23 cellular contexts compared by ENCODE assay signal in genomic region chrX:113966791-113967190, GRCh38.
DNase-seq lines count a peak whose midpoint lies in the region; ATAC-seq, FAIRE-seq and TF ChIP-seq lines count a peak whose summit lies in the region.
"Had no signal": no experiment of that assay in that cellular context is flagged by ENCODE, and none has a peak within 500 bp of the region (broad histone marks: within the 10 kb centered on the region; RNA-seq: fewer than 3 reads in every experiment).

No MANE protein-coding gene starts in this region.

- DNase-seq in NCI-H524 (lab: John Stamatoyannopoulos, UW) (peak; percentile 19 to 48), NCI-H524 treated with DMSO at 0.1 percent for 48 hours (lab: John Stamatoyannopoulos, UW) (no peak), H9 (no peak), K562 (ENCODE audit: extremely low read depth in 1 of 4, low spot score in 3 of 4) (no peak), neural progenitor cell (ENCODE audit: low spot score) (no peak), right lobe of liver (no peak)
- no peak for DNase-seq in activated CD4-positive, alpha-beta T cell treated with anti-CD3 and anti-CD28 coated beads for 36 hours
- DNase-seq: AML-193; Caco-2; Calu3; CD4-positive, alpha-beta T cell; CD8-positive, alpha-beta T cell; DMS79 treated with DMSO at 0.1 percent for 48 hours; GF-D8 had no signal

- in situ Hi-C loops in K562 (cut with MboI): no loop called here

- no peaks in the 10 kb centered on the region for H3K23me2 ChIP-seq in H9 (ENCODE audit: insufficient read length, low read depth, low read length, poor library complexity, severe bottlenecking)

- no peak overlapping the region for H3K56ac ChIP-seq in H9 (ENCODE audit: insufficient read length, low read depth, low read length)

- no peak overlapping the region for H2BK15ac ChIP-seq in H9 (ENCODE audit: low read depth, low read length)

- H3K18ac ChIP-seq in H9 (ENCODE audit: insufficient read length, low read depth, low read length): no peak overlapping the region

- CTCF ChIA-PET in K562 (lab: Yijun Ruan, JAX; ENCODE audit: low intra/inter-chr PET ratio): no interaction called here
- CTCF ChIA-PET in activated CD4-positive, alpha-beta T cell treated with anti-CD3 and anti-CD28 coated beads for 36 hours (lab: Charles Lee): no interaction called here

- H3K27ac Mint-ChIP-seq in H9 (peak overlapping the region in 2 of 3 experiments; percentile 34 to 88; a peak in 3 of 7 replicates), neural progenitor cell (no peak overlapping the region)
- no peak overlapping the region for H3K27ac Mint-ChIP-seq in activated CD4-positive, alpha-beta T cell treated with anti-CD3 and anti-CD28 coated beads for 36 hours
- H3K27ac Mint-ChIP-seq: B cell; CD4-positive, alpha-beta T cell; CD8-positive, alpha-beta T cell had no signal

- no peak overlapping the region for H3K14ac ChIP-seq in H9 (ENCODE audit: insufficient read depth, low read length)

- no peak overlapping the region for H3K4ac ChIP-seq in H9 (ENCODE audit: low read depth, low read length)

- H2BK20ac ChIP-seq in H9 (ENCODE audit: low read depth, low read length, poor library complexity, severe bottlenecking): no peak overlapping the region

- no TSS peak for BruUV-seq in K562 (replicated peaks; lab: Mats Ljungman, UMichigan)

- no peak overlapping the region for H3K23ac ChIP-seq in H9 (ENCODE audit: insufficient read length, low read depth, low read length)

- POLR2A ChIA-PET in K562 (lab: Yijun Ruan, JAX): no interaction called here
- POLR2A ChIA-PET in activated CD4-positive, alpha-beta T cell treated with anti-CD3 and anti-CD28 coated beads for 36 hours (lab: Charles Lee): no interaction called here

- peaks cover 49 to 54% of the 10 kb centered on the region in 2 experiments for H3K4me1 Mint-ChIP-seq in H9
- peaks cover 6% of the 10 kb centered on the region for H3K4me1 Mint-ChIP-seq in neural progenitor cell
- H3K4me1 Mint-ChIP-seq in activated CD4-positive, alpha-beta T cell treated with anti-CD3 and anti-CD28 coated beads for 36 hours: no peaks in the 10 kb centered on the region

- H3K9me1 ChIP-seq in K562 (ENCODE audit: control insufficient read depth, insufficient read depth, low read length): no peaks in the 10 kb centered on the region

- H4K20me1 ChIP-seq in H9 (ENCODE audit: control insufficient read depth, insufficient read depth, insufficient read length) (no peaks in the 10 kb centered on the region), K562 (replicated peaks; ENCODE audit: control insufficient read depth, insufficient read depth, low read length) (no peaks in the 10 kb centered on the region), neural progenitor cell (ENCODE audit: low read depth) (no peaks in the 10 kb centered on the region)
- H4K20me1 ChIP-seq: BLaER1 treated with 17β-estradiol and CSF1 and Interleukin-3, amounts not matched to agents 10 nM and 100 nM had no signal

- H3K36me3 ChIP-seq in K562 (ENCODE audit: control insufficient read depth, insufficient read depth, low read length) (no peaks in the 10 kb centered on the region; the same call in 2 of the 3 replicates), neural progenitor cell (peaks cover 36% of the 10 kb centered on the region), right lobe of liver (no peaks in the 10 kb centered on the region)
- H3K36me3 ChIP-seq: BLaER1 treated with 17β-estradiol and CSF1 and Interleukin-3, amounts not matched to agents 10 nM and 100 nM had no signal

- H3K27ac ChIP-seq in H9 (ENCODE audit: insufficient read length, low read depth, low read length) (peak overlapping the region; percentile 14), K562 (ENCODE audit: extremely low read depth, low read depth, low read length) (no peak overlapping the region), neural progenitor cell (peak overlapping the region; percentile 76), right lobe of liver (no peak overlapping the region)
- H3K27ac ChIP-seq: 22Rv1; A549; BLaER1 treated with 17β-estradiol and CSF1 and Interleukin-3, amounts not matched to agents 10 nM and 100 nM; C4-2B had no signal

- H2AFZ ChIP-seq in H9 (ENCODE audit: low read length) (no peak overlapping the region), K562 (ENCODE audit: low read depth, low read length) (peak overlapping the region; percentile 21; the same call in 1 of the 2 replicates), neural progenitor cell (replicated peaks) (no peak overlapping the region)

- no peak overlapping the region for H2BK12ac ChIP-seq in H9 (ENCODE audit: insufficient read length, low read depth, low read length)

- no CpG with 5 or more reads among the region's 2 CpGs for WGBS in H9 (ENCODE audit: extremely low coverage, insufficient read length, low lambda C conversion rate)
- 22% methylated on average over 2 of the region's 2 CpGs for WGBS in K562 (ENCODE audit: insufficient coverage, low coverage, missing lambda C conversion rate)
- WGBS in right lobe of liver (ENCODE audit: insufficient coverage, low coverage, low lambda C conversion rate, missing lambda C conversion rate): 27% methylated on average over 2 of the region's 2 CpGs

- H3K4me3 ChIP-seq in K562 (no peak overlapping the region), neural progenitor cell (no peak overlapping the region), right lobe of liver (no peak overlapping the region)
- H3K4me3 ChIP-seq: A549; BLaER1 treated with 17β-estradiol and CSF1 and Interleukin-3, amounts not matched to agents 10 nM and 100 nM had no signal

- TF ChIP-seq POLR2A in K562 (conservative IDR thresholded peaks at IDR 0.05): no peak
- no peak for TF ChIP-seq POLR2A in right lobe of liver (IDR thresholded peaks at IDR 0.05)

- no peak overlapping the region for H2AK5ac ChIP-seq in H9 (ENCODE audit: insufficient read length, low read length)

- H3K4me1 ChIP-seq in H9 (ENCODE audit: insufficient read depth, low read length): no peaks in the 10 kb centered on the region; the same call in 1 of the 2 replicates
- peaks cover 0 to 4% of the 10 kb centered on the region in 2 experiments; a peak in 1 of 5 replicates for H3K4me1 ChIP-seq in K562 (replicated peaks in 1 of 2; ENCODE audit: control insufficient read depth in 2 of 2, insufficient read depth in 2 of 2, low read length in 2 of 2)
- peaks cover 45% of the 10 kb centered on the region for H3K4me1 ChIP-seq in neural progenitor cell
- H3K4me1 ChIP-seq in right lobe of liver: no peaks in the 10 kb centered on the region
- H3K4me1 ChIP-seq: A549, Caco-2 had no signal

- H3K9me3 ChIP-seq in H9 (ENCODE audit: control insufficient read depth, low read depth, low read length): no peaks in the 10 kb centered on the region
- H3K9me3 ChIP-seq in K562 (replicated peaks; ENCODE audit: control insufficient read depth, insufficient read depth, low read depth, low read length): no peaks in the 10 kb centered on the region
- peaks cover 8% of the 10 kb centered on the region for H3K9me3 ChIP-seq in neural progenitor cell (ENCODE audit: low read depth)
- no peaks in the 10 kb centered on the region for H3K9me3 ChIP-seq in right lobe of liver
- H3K9me3 ChIP-seq: A549, Caco-2 had no signal

- no peak overlapping the region for H4K8ac ChIP-seq in H9 (replicated peaks; ENCODE audit: insufficient read length, low read depth, low read length)

- H3K27me3 Mint-ChIP-seq in H9 (ENCODE audit: low read depth) (no peaks in the 10 kb centered on the region), neural progenitor cell (ENCODE audit: insufficient read depth, low read depth) (peaks cover 7% of the 10 kb centered on the region)
- H3K27me3 Mint-ChIP-seq in activated CD4-positive, alpha-beta T cell treated with anti-CD3 and anti-CD28 coated beads for 36 hours: no peaks in the 10 kb centered on the region
- H3K27me3 Mint-ChIP-seq: B cell; CD4-positive, alpha-beta T cell had no signal

- no peak for TF ChIP-seq EP300 in K562 (IDR thresholded peaks at IDR 0.05; ENCODE audit: low read length)

- H3K9ac ChIP-seq in H9 (ENCODE audit: extremely low read depth, insufficient read length, low read length) (no peak overlapping the region), K562 (ENCODE audit: insufficient read depth in 1 of 2, low read depth in 2 of 2, low read length in 2 of 2) (no peak overlapping the region), neural progenitor cell (no peak overlapping the region)
- H3K9ac ChIP-seq: BLaER1 treated with 17β-estradiol and CSF1 and Interleukin-3, amounts not matched to agents 10 nM and 100 nM had no signal

- no peak for TF ChIP-seq CTCF in H9 (conservative IDR thresholded peaks at IDR 0.05)
- no peak for TF ChIP-seq CTCF in K562 (IDR thresholded peaks at IDR 0.05 in 2 of 3, conservative IDR thresholded peaks at IDR 0.05 in 1 of 3; ENCODE audit: insufficient read depth in 2 of 3, low read depth in 1 of 3, low read length in 3 of 3)
- no peak for TF ChIP-seq CTCF in neural progenitor cell (IDR thresholded peaks at IDR 0.05)
- no peak for TF ChIP-seq CTCF in right lobe of liver (IDR thresholded peaks at IDR 0.05)

- H3K4me3 Mint-ChIP-seq in H9 (no peak overlapping the region), neural progenitor cell (no peak overlapping the region)
- H3K4me3 Mint-ChIP-seq in activated CD4-positive, alpha-beta T cell treated with anti-CD3 and anti-CD28 coated beads for 36 hours: no peak overlapping the region
- H3K4me3 Mint-ChIP-seq: B cell; CD4-positive, alpha-beta T cell; CD8-positive, alpha-beta T cell had no signal

- H2BK5ac ChIP-seq in H9 (ENCODE audit: insufficient read length, low read length): no peak overlapping the region

- H3K4me2 ChIP-seq in H9 (ENCODE audit: insufficient read depth, insufficient read length, low read length) (no peak overlapping the region), K562 (ENCODE audit: insufficient read depth, low read length) (no peak overlapping the region; the same call in 1 of the 2 replicates), neural progenitor cell (no peak overlapping the region)
- H3K4me2 ChIP-seq: A549; BLaER1 treated with 17β-estradiol and CSF1 and Interleukin-3, amounts not matched to agents 10 nM and 100 nM had no signal

- peaks cover 56% of the 10 kb centered on the region for H3F3A ChIP-seq in neural progenitor cell (ENCODE audit: low read depth)

- intact Hi-C loops in K562 (cut with micrococcal nuclease): no loop called here
- intact Hi-C loops in activated CD4-positive, alpha-beta T cell treated with anti-CD3 and anti-CD28 coated beads for 36 hours (cut with DNase I, micrococcal nuclease): no loop called here
- intact Hi-C loops in right lobe of liver (cut with DNase I): no loop called here

- H3T11ph ChIP-seq in H9 (ENCODE audit: low read length): no peak overlapping the region

- no peaks in the 10 kb centered on the region for H3K79me1 ChIP-seq in H9 (ENCODE audit: insufficient read depth, low read depth, low read length, poor library complexity, severe bottlenecking)

- FAIRE-seq in K562 (lab: Jason Lieb, UNC): no peak
- FAIRE-seq: A549, D721Med, G401.6, GM12891, GM18507 had no signal

- H4K5ac ChIP-seq in H9 (ENCODE audit: insufficient read length, low read depth, low read length): no peak overlapping the region

- H3K9me3 Mint-ChIP-seq in H9 (peaks cover 32 to 36% of the 10 kb centered on the region in 2 experiments), neural progenitor cell (peaks cover 21% of the 10 kb centered on the region)
- H3K9me3 Mint-ChIP-seq in activated CD4-positive, alpha-beta T cell treated with anti-CD3 and anti-CD28 coated beads for 36 hours (ENCODE audit: low read depth): no peaks in the 10 kb centered on the region
- H3K9me3 Mint-ChIP-seq: CD4-positive, alpha-beta T cell; CD8-positive, alpha-beta T cell had no signal

- TF ChIP-seq RAD21 in K562 (CRISPR knock-in tag; conservative IDR thresholded peaks at IDR 0.05 in 1 of 2, IDR thresholded peaks at IDR 0.05 in 1 of 2): no peak

- H3K36me3 Mint-ChIP-seq in H9 (ENCODE audit: insufficient read depth in 1 of 3, low read depth in 3 of 3): peaks cover 35 to 71% (median 67%) of the 10 kb centered on the region in 3 experiments
- peaks cover 2% of the 10 kb centered on the region for H3K36me3 Mint-ChIP-seq in neural progenitor cell
- no peaks in the 10 kb centered on the region for H3K36me3 Mint-ChIP-seq in activated CD4-positive, alpha-beta T cell treated with anti-CD3 and anti-CD28 coated beads for 36 hours (ENCODE audit: low read depth)
- H3K36me3 Mint-ChIP-seq: CD8-positive, alpha-beta T cell had no signal

- no peaks in the 10 kb centered on the region for H3K79me2 ChIP-seq in H9 (ENCODE audit: insufficient read depth, low read length)
- H3K79me2 ChIP-seq in K562 (ENCODE audit: control insufficient read depth, insufficient read depth, low read length): no peaks in the 10 kb centered on the region
- H3K79me2 ChIP-seq in neural progenitor cell (ENCODE audit: low read depth): peaks cover 90% of the 10 kb centered on the region

- ATAC-seq in K562 (peak; percentile 67; the same call in 2 of the 3 replicates), right lobe of liver (no peak)
- ATAC-seq in activated CD4-positive, alpha-beta T cell treated with anti-CD3 and anti-CD28 coated beads for 36 hours: no peak
- ATAC-seq: A549; CD8-positive, alpha-beta T cell had no signal

- no peak overlapping the region for H4K91ac ChIP-seq in H9 (ENCODE audit: insufficient read length, low read depth, low read length)

- H3K27me3 ChIP-seq in H9 (ENCODE audit: insufficient read depth, low read length) (no peaks in the 10 kb centered on the region), K562 (ENCODE audit: control insufficient read depth in 2 of 2, insufficient read depth in 2 of 2, low read length in 2 of 2) (no peaks in the 10 kb centered on the region), neural progenitor cell (no peaks in the 10 kb centered on the region), right lobe of liver (no peaks in the 10 kb centered on the region)

- H2BK120ac ChIP-seq in H9 (ENCODE audit: low read depth, low read length, poor library complexity, severe bottlenecking): no peak overlapping the region

Comparison
In these comparisons a context has a peak if more than half of its experiments do, and no peak if none do; other contexts are left out.
1. DNase-seq: peak in NCI-H524 (2 of 2); none in NCI-H524 treated with DMSO at 0.1 percent for 48 hours (single experiment), H9 (single experiment), K562 (0 of 4), neural progenitor cell (single experiment), activated CD4-positive, alpha-beta T cell treated with anti-CD3 and anti-CD28 coated beads for 36 hours (single experiment) and right lobe of liver (0 of 3).
2. H3K27ac ChIP-seq: peak in H9 (single experiment) and neural progenitor cell (single experiment); none in K562 (single experiment) and right lobe of liver (0 of 3).
3. H3K27ac Mint-ChIP-seq: peak in H9 (2 of 3); none in neural progenitor cell (single experiment) and activated CD4-positive, alpha-beta T cell treated with anti-CD3 and anti-CD28 coated beads for 36 hours (single experiment).